Comparison of ENCODE assay signal across 17 cellular contexts in the genomic region with DNA sequence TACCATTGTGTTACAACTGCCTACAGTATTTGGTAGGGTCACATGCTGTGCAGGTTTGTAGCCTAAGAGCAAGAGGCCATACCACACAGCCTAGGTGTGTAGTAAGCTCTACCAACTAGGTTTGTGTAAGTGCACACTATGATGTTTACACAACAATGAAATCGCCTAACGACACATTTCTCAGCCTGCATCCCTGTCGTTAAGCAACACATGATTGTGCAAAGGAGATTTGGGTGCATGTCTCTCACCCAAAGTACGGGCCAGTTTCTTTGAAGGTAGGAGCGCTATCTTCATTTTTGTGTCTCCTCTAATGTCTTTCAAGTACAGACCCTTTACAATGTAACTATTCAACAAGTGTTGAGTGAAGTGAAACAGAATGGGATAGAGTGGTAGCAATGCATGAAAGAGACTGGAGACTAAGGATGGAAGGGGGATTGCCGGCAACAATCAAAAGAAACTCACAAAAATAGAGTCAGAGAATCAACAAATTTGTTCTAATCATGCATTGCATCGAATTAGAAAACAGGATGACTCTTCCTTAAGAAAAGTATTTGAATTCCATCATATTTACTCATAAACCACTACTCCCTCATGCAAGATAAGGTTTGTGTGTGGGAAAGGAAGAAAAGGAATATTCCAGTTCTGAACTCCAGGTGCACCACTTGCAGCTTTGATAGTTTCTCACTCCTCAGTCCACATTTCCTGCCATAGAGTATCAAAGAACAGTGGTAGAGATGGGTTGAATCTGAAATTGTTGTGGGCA.
DNase-seq lines count a peak whose midpoint lies in the region; ATAC-seq, FAIRE-seq and TF ChIP-seq lines count a peak whose summit lies in the region.
"Had no signal": no experiment of that assay in that cellular context is flagged by ENCODE, and none has a peak within 500 bp of the region (broad histone marks: within the 10 kb centered on the region; RNA-seq: fewer than 3 reads in every experiment).

No MANE protein-coding gene starts in this region.

- no peaks in the 10 kb centered on the region for H3K36me3 ChIP-seq in keratinocyte (ENCODE audit: control insufficient read depth in 2 of 2, extremely low read depth in 1 of 2, insufficient read depth in 2 of 2, low read length in 2 of 2)
- H3K36me3 ChIP-seq: SJCRH30, transverse colon, WERI-Rb-1 had no signal

- H2AFZ ChIP-seq in keratinocyte (ENCODE audit: control insufficient read depth, low read length) = no peak overlapping the region

- no peaks in the 10 kb centered on the region for H3K9me3 ChIP-seq in keratinocyte (ENCODE audit: control insufficient read depth, low read depth, low read length)
- H3K9me3 ChIP-seq: SJCRH30, transverse colon had no signal

- dilution Hi-C loops in keratinocyte (cut with MboI; ENCODE audit: extremely low pct_ligation_motif_present, low sequenced_read_pairs) = no loop called here

- no peaks in the 10 kb centered on the region for H3K79me2 ChIP-seq in keratinocyte (ENCODE audit: control insufficient read depth, insufficient read depth, low read length)

- H3K9ac ChIP-seq in keratinocyte (ENCODE audit: control insufficient read depth, extremely low read depth, insufficient read depth, low read length) = no peak overlapping the region

- ATAC-seq in HG02571 (IDR thresholded peaks at IDR 0.05; ENCODE audit: unreplicated experiment) (no peak), HG03175 (IDR thresholded peaks at IDR 0.05; ENCODE audit: unreplicated experiment) (no peak)

- peaks cover 24% of the 10 kb centered on the region for H3K4me1 ChIP-seq in keratinocyte (ENCODE audit: control insufficient read depth, extremely low read depth, insufficient read depth, low read length)
- H3K4me1 ChIP-seq: transverse colon had no signal

- FAIRE-seq in keratinocyte (lab: Jason Lieb, UNC) = peak; percentile 71

- H3K4me2 ChIP-seq in keratinocyte (ENCODE audit: control insufficient read depth, extremely low read depth, insufficient read depth, low read depth, low read length) = peak overlapping the region; percentile 13

- H3K4me3 ChIP-seq in keratinocyte (ENCODE audit: control insufficient read depth in 2 of 3, extremely low read depth in 1 of 3, insufficient read depth in 2 of 3, low read depth in 1 of 3, low read length in 3 of 3) = no peak overlapping the region
- H3K4me3 ChIP-seq: SJCRH30, transverse colon had no signal

- peak in 1 of 3 experiments; percentile 3 for TF ChIP-seq CTCF in keratinocyte (optimal IDR thresholded peaks at IDR 0.05 in 1 of 3, IDR thresholded peaks at IDR 0.05 in 1 of 3, conservative IDR thresholded peaks at IDR 0.05 in 1 of 3; ENCODE audit: extremely low read depth in 1 of 3, insufficient read depth in 2 of 3, low read length in 3 of 3)

- in situ Hi-C loops in ACHN (cut with HindIII; ENCODE audit: low pct_ligation_motif_present, low pct_unique_long_range_greater_than_20kb, low sequenced_read_pairs) = no loop called here

- DNase-seq in ACHN (peak; percentile 49), H4 (ENCODE audit: low spot score) (peak; percentile 22), astrocyte of the hippocampus (ENCODE audit: low read depth, low spot score) (peak; percentile 84), keratinocyte (ENCODE audit: low read depth, low spot score) (no peak), putamen (ENCODE audit: low spot score) (no peak)
- no peak for DNase-seq in activated CD4-positive, alpha-beta T cell treated with anti-CD3 and anti-CD28 coated beads for 4 hours
- DNase-seq: DND-41, GOT3, immature natural killer cell, KBM-7, NCI-H187, NCI-H748 treated with DMSO at 0.1 percent for 48 hours, SJCRH30, transverse colon, WERI-Rb-1 had no signal

- no peaks in the 10 kb centered on the region for H3K9me1 ChIP-seq in keratinocyte (ENCODE audit: control insufficient read depth, extremely low read depth, insufficient read depth, low read length)

- H3K27ac ChIP-seq in keratinocyte (ENCODE audit: control insufficient read depth, insufficient read depth, low read length) = peak overlapping the region; percentile 31
- H3K27ac ChIP-seq: SJCRH30, transverse colon, WERI-Rb-1 had no signal

- no peaks in the 10 kb centered on the region for H4K20me1 ChIP-seq in keratinocyte (ENCODE audit: control insufficient read depth, extremely low read depth, insufficient read depth, low read length)

- H3K27me3 ChIP-seq in keratinocyte (ENCODE audit: control insufficient read depth, extremely low read depth, insufficient read depth, low read length) = no peaks in the 10 kb centered on the region
- H3K27me3 ChIP-seq: SJCRH30, transverse colon had no signal

Comparison
In these comparisons a context has a peak if more than half of its experiments do, and no peak if none do; other contexts are left out.
1. DNase-seq: peak in ACHN (single experiment), H4 (single experiment) and astrocyte of the hippocampus (single experiment); none in keratinocyte (single experiment), putamen (single experiment) and activated CD4-positive, alpha-beta T cell treated with anti-CD3 and anti-CD28 coated beads for 4 hours (0 of 2).